Comparison of ENCODE assay signal across 17 cellular contexts in genomic region chr15:100759116-100759515, GRCh38.
DNase-seq lines count a peak whose midpoint lies in the region; ATAC-seq and TF ChIP-seq lines count a peak whose summit lies in the region.
"Had no signal": no experiment of that assay in that cellular context is flagged by ENCODE, and none has a peak within 500 bp of the region (broad histone marks: within the 10 kb centered on the region; RNA-seq: fewer than 3 reads in every experiment).

No MANE protein-coding gene starts in this region.

- H3K4me1 ChIP-seq in GM23248 (ENCODE audit: insufficient read depth) (peaks cover 28% of the 10 kb centered on the region), smooth muscle cell (ENCODE audit: low read depth) (peaks cover 5% of the 10 kb centered on the region), adrenal gland (replicated peaks in 1 of 2) (peaks cover 0 to 9% of the 10 kb centered on the region in 2 donors), right atrium auricular region (peaks cover 0 to 10% of the 10 kb centered on the region in 2 donors)

- H3K9ac ChIP-seq in GM23248 (peak overlapping the region; percentile 68), smooth muscle cell (ENCODE audit: low read depth) (no peak overlapping the region)

- no peaks in the 10 kb centered on the region for H3K36me3 Mint-ChIP-seq in natural killer cell

- H3K27ac ChIP-seq in GM23248 (peak overlapping the region; percentile 78), smooth muscle cell (ENCODE audit: low read depth) (peak overlapping the region; percentile 37), adrenal gland (no peak overlapping the region), right atrium auricular region (no peak overlapping the region)
- H3K27ac ChIP-seq: esophagus muscularis mucosa, thoracic aorta had no signal

- peaks cover 28% of the 10 kb centered on the region for H3F3A ChIP-seq in GM23248 (ENCODE audit: insufficient read depth)
- no peaks in the 10 kb centered on the region for H3F3A ChIP-seq in smooth muscle cell (ENCODE audit: low read depth)

- H3K9me2 ChIP-seq in GM23248 (ENCODE audit: insufficient read depth): no peaks in the 10 kb centered on the region; the same call in 1 of the 2 replicates

- no peaks in the 10 kb centered on the region for H3K4me1 Mint-ChIP-seq in natural killer cell

- no peak overlapping the region for H3K27ac Mint-ChIP-seq in natural killer cell
- H3K27ac Mint-ChIP-seq: activated T-cell treated with anti-CD3 and anti-CD28 coated beads, Interleukin-2, amount 50 U/mL, for 24 hours had no signal

- no peak for TF ChIP-seq POLR2A in adrenal gland (IDR thresholded peaks at IDR 0.05)

- DNase-seq in GM23248 (peak; percentile 86), SW480 (ENCODE audit: low spot score) (peak; percentile 41), fibroblast of pulmonary artery (ENCODE audit: low read depth) (peak; percentile 66), smooth muscle cell (lab: John Stamatoyannopoulos, UW; ENCODE audit: unreplicated experiment) (no peak), natural killer cell (no peak), CD1c-positive myeloid dendritic cell (ENCODE audit: extremely low spot score) (no peak), adrenal gland (no peak), right atrium auricular region (ENCODE audit: low spot score) (no peak)
- DNase-seq: activated CD4-positive, alpha-beta T cell treated with anti-CD3 and anti-CD28 coated beads for 1 hour; activated T-cell treated with anti-CD3 and anti-CD28 coated beads, Interleukin-2, amount 50 U/mL, for 24 hours; caudate nucleus; kidney; NCI-H187 had no signal

- intact Hi-C loops in natural killer cell (cut with micrococcal nuclease) (no loop called here), adrenal gland (cut with DNase I) (no loop called here)

- no peaks in the 10 kb centered on the region for H3K9me3 ChIP-seq in GM23248 (ENCODE audit: low read depth)
- H3K9me3 ChIP-seq in smooth muscle cell (replicated peaks; ENCODE audit: low read depth): no peaks in the 10 kb centered on the region
- no peaks in the 10 kb centered on the region for H3K9me3 ChIP-seq in adrenal gland (replicated peaks in 1 of 3)
- no peaks in the 10 kb centered on the region for H3K9me3 ChIP-seq in right atrium auricular region
- H3K9me3 ChIP-seq: esophagus muscularis mucosa, thoracic aorta had no signal

- WGBS in GM23248 (ENCODE audit: low coverage in 1 of 2, low lambda C conversion rate in 2 of 2, missing lambda C conversion rate in 2 of 2), 2 experiments: 0 to 1% methylated on average over 6 of the region's 6 CpGs
- WGBS in smooth muscle cell (ENCODE audit: low lambda C conversion rate): 16% methylated on average over 6 of the region's 6 CpGs
- 34 to 47% (median 39%) methylated on average over 6 of the region's 6 CpGs for WGBS in adrenal gland, 4 donors

- H4K20me1 ChIP-seq in GM23248 (ENCODE audit: insufficient read depth) (no peaks in the 10 kb centered on the region), smooth muscle cell (ENCODE audit: low read depth) (no peaks in the 10 kb centered on the region)

- no peak for ATAC-seq in natural killer cell
- ATAC-seq: K562 had no signal

- H3K4me3 ChIP-seq in GM23248: peak overlapping the region; percentile 58
- no peak overlapping the region for H3K4me3 ChIP-seq in fibroblast of pulmonary artery (replicated peaks; ENCODE audit: low read depth, low read length)
- H3K4me3 ChIP-seq in smooth muscle cell: peak overlapping the region; percentile 28
- no peak overlapping the region for H3K4me3 ChIP-seq in adrenal gland
- H3K4me3 ChIP-seq in right atrium auricular region: no peak overlapping the region
- H3K4me3 ChIP-seq: esophagus muscularis mucosa, K562, thoracic aorta had no signal

- peak overlapping the region; percentile 48 for H2AFZ ChIP-seq in GM23248
- no peak overlapping the region for H2AFZ ChIP-seq in smooth muscle cell (ENCODE audit: low read depth)

- TF ChIP-seq CTCF in fibroblast of pulmonary artery (IDR thresholded peaks at IDR 0.05; ENCODE audit: low read length, missing control alignments) (no peak), smooth muscle cell (IDR thresholded peaks at IDR 0.05; ENCODE audit: borderline replicate concordance, insufficient read depth, poor library complexity, severe bottlenecking) (no peak), natural killer cell (IDR thresholded peaks at IDR 0.05) (no peak), adrenal gland (IDR thresholded peaks at IDR 0.05) (no peak), right atrium auricular region (IDR thresholded peaks at IDR 0.05) (no peak)

- H3K27me3 ChIP-seq in GM23248 (replicated peaks; ENCODE audit: insufficient read depth): no peaks in the 10 kb centered on the region
- H3K27me3 ChIP-seq in smooth muscle cell (ENCODE audit: low read depth): no peaks in the 10 kb centered on the region
- peaks cover 12% of the 10 kb centered on the region for H3K27me3 ChIP-seq in adrenal gland
- no peaks in the 10 kb centered on the region for H3K27me3 ChIP-seq in right atrium auricular region
- H3K27me3 ChIP-seq: esophagus muscularis mucosa had no signal

- no peaks in the 10 kb centered on the region for H3K9me3 Mint-ChIP-seq in natural killer cell
- H3K9me3 Mint-ChIP-seq: activated T-cell treated with anti-CD3 and anti-CD28 coated beads, Interleukin-2, amount 50 U/mL, for 24 hours; neural crest cell had no signal

- H3K4me2 ChIP-seq in GM23248 (ENCODE audit: unreplicated experiment): peak overlapping the region; percentile 84
- H3K4me2 ChIP-seq in smooth muscle cell: peak overlapping the region; percentile 80

- H3K36me3 ChIP-seq in GM23248 (ENCODE audit: low read depth) (no peaks in the 10 kb centered on the region), smooth muscle cell (ENCODE audit: low read depth) (no peaks in the 10 kb centered on the region), adrenal gland (replicated peaks in 1 of 2) (no peaks in the 10 kb centered on the region), right atrium auricular region (no peaks in the 10 kb centered on the region)
- H3K36me3 ChIP-seq: esophagus muscularis mucosa, thoracic aorta had no signal

- peaks cover 22 to 30% of the 10 kb centered on the region in 2 donors for H3K27me3 Mint-ChIP-seq in natural killer cell (ENCODE audit: low read depth in 2 of 2)

- no peak overlapping the region for H3K4me3 Mint-ChIP-seq in natural killer cell
- H3K4me3 Mint-ChIP-seq: activated T-cell treated with anti-CD3 and anti-CD28 coated beads, Interleukin-2, amount 50 U/mL, for 24 hours; neural crest cell had no signal

- no peaks in the 10 kb centered on the region for H3K79me2 ChIP-seq in GM23248 (ENCODE audit: insufficient read depth)
- H3K79me2 ChIP-seq in smooth muscle cell (ENCODE audit: low read depth): no peaks in the 10 kb centered on the region

- in situ Hi-C loops in GM23248 (cut with MboI): no loop called here

Comparison
In these comparisons a context has a peak if more than half of its experiments do, and no peak if none do; other contexts are left out.
1. DNase-seq: peak in GM23248 (single experiment), SW480 (single experiment) and fibroblast of pulmonary artery (single experiment); none in smooth muscle cell (single experiment), natural killer cell (single experiment), CD1c-positive myeloid dendritic cell (single experiment), adrenal gland (0 of 7) and right atrium auricular region (single experiment).
2. H3K27ac ChIP-seq: peak in GM23248 (single experiment) and smooth muscle cell (single experiment); none in adrenal gland (0 of 5) and right atrium auricular region (0 of 2).
3. H3K4me3 ChIP-seq: peak in GM23248 (single experiment) and smooth muscle cell (single experiment); none in fibroblast of pulmonary artery (single experiment), adrenal gland (0 of 4) and right atrium auricular region (0 of 2).